Comparison of ENCODE assay signal across 8 cellular contexts in the genomic region with DNA sequence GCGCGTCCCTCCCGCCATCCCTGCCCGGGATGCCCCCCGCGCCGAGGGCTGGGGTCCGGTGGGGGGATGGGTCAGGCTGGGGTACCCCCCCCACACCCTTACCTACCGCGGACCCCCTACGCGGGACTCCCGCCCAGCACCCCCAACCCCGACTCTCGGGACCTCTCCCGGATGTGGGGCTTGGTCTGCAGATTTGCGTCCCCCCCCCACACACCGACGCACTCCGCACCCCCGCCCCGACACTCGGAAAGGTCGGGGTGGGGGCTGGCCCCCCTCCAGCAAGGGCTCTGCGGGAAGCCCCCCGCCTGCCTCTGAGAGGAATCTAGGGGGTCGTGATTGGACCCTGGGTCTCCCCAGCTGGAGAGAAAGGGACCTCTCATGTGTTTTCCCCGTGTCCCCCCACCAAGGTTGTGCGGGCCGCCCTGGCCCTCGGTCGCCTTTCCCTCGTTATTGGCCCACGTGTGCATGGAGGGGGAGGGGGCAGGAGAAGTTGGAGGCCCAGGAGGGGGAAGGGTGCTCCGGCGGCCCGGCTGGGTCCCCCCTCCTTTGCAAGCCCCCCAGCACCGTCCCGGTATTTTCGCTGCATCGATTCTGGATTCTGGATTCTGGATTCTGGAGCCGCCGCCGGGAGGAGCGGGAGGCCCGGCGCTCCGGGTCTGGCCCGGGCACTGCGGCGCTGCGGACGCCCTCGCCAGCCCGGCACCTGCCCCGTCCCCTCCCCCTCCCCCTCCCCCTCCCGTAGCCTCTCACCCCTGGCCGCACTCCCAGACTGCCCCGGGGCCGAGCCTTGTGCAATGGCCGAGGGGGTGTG. TPM values are rescaled to one million over a fixed set of nuclear protein-coding genes. Genes with fewer than 3 reads are reported as not detected.
DNase-seq lines count a peak whose midpoint lies in the region; ATAC-seq and TF ChIP-seq lines count a peak whose summit lies in the region.

No MANE protein-coding gene starts in this region.

- TF ChIP-seq CTCF in 22Rv1 (IDR thresholded peaks at IDR 0.05) (no peak), RWPE2 (IDR thresholded peaks at IDR 0.05; ENCODE audit: poor library complexity, severe bottlenecking) (no peak)

- peak overlapping the region; percentile 81 for H3K27ac ChIP-seq in 22Rv1
- peak overlapping the region; percentile 85 for H3K27ac ChIP-seq in RWPE2 (ENCODE audit: poor library complexity, severe bottlenecking)
- no peak overlapping the region for H3K27ac ChIP-seq in effector memory CD4-positive, alpha-beta T cell (ENCODE audit: insufficient read depth, low read length, poor library complexity, severe bottlenecking)

- peak overlapping the region; percentile 83 for H3K4me3 ChIP-seq in GM08714 (ENCODE audit: low read length)
- H3K4me3 ChIP-seq in RWPE2 (ENCODE audit: severe bottlenecking): peak overlapping the region; percentile 80
- H3K4me3 ChIP-seq in effector memory CD4-positive, alpha-beta T cell (ENCODE audit: insufficient read depth, low read depth, low read length, poor library complexity, severe bottlenecking): peak overlapping the region; percentile 65

- ATAC-seq in RWPE2 (ENCODE audit: low read depth) (no peak), GM19328 (IDR thresholded peaks at IDR 0.05; ENCODE audit: unreplicated experiment) (no peak)

- H3K36me3 ChIP-seq in RWPE2 (ENCODE audit: low read depth): peaks cover 11% of the 10 kb centered on the region
- no peaks in the 10 kb centered on the region for H3K36me3 ChIP-seq in effector memory CD4-positive, alpha-beta T cell (ENCODE audit: control insufficient read depth, insufficient read depth, low read length)

- no peaks in the 10 kb centered on the region for H3K27me3 ChIP-seq in RWPE2 (ENCODE audit: insufficient read depth, poor library complexity, severe bottlenecking)
- H3K27me3 ChIP-seq in effector memory CD4-positive, alpha-beta T cell (replicated peaks; ENCODE audit: control insufficient read depth, insufficient read depth, low read length, poor library complexity, severe bottlenecking): no peaks in the 10 kb centered on the region

- peaks cover 7% of the 10 kb centered on the region for H3K4me1 ChIP-seq in RWPE2 (ENCODE audit: insufficient read depth, poor library complexity, severe bottlenecking)
- peaks cover 17% of the 10 kb centered on the region for H3K4me1 ChIP-seq in effector memory CD4-positive, alpha-beta T cell (ENCODE audit: control insufficient read depth, insufficient read depth, low read length, poor library complexity, severe bottlenecking)

- DNase-seq in RWPE2 (ENCODE audit: low spot score) (no peak), mucosa of gallbladder (ENCODE audit: low spot score) (peak; percentile 54), KG1 (lab: John Stamatoyannopoulos, UW) (no peak)
- no peak for DNase-seq in effector memory CD4-positive, alpha-beta T cell
- no peak for DNase-seq in stimulated activated naive CD4-positive, alpha-beta T cell treated with Interleukin-2 at 50 U/mL for 16 hours (lab: John Stamatoyannopoulos, UW)

- H3K9me3 ChIP-seq in RWPE2 (ENCODE audit: severe bottlenecking): no peaks in the 10 kb centered on the region
- no peaks in the 10 kb centered on the region for H3K9me3 ChIP-seq in effector memory CD4-positive, alpha-beta T cell (ENCODE audit: control insufficient read depth, low read length)

RNA-seq across cellular contexts. Expression of a gene that starts 0.6 kb away (rescaled TPM):
- 254 TPM for total RNA-seq in mucosa of gallbladder
